ENCODE assay signal across 21 cellular contexts in genomic region chr1:67264152-67264551, GRCh38. TPM values are rescaled to one million over a fixed set of nuclear protein-coding genes. Genes with fewer than 3 reads are reported as not detected.
DNase-seq lines count a peak whose midpoint lies in the region; ATAC-seq and TF ChIP-seq lines count a peak whose summit lies in the region.
"Had no signal": no experiment of that assay in that cellular context is flagged by ENCODE, and none has a peak within 500 bp of the region (broad histone marks: within the 10 kb centered on the region; RNA-seq: fewer than 3 reads in every experiment).

No MANE protein-coding gene starts in this region.

- 0 out of 2 replicates have a peak overlapping the region, but pooled peaks have one; percentile 4 for H2AFZ ChIP-seq in Loucy (ENCODE audit: low read length)

- DNase-seq in activated naive CD4-positive, alpha-beta T cell treated with anti-CD3 and anti-CD28 coated beads, Interleukin-2, amount 10 ng/mL, durations not matched to agents 7 days and 5 days: no peak
- no peak for DNase-seq in activated naive CD4-positive, alpha-beta T cell treated with anti-CD3 and anti-CD28 coated beads, Interleukin-2, amount 50 U/mL, for 16 hours
- DNase-seq in effector memory CD8-positive, alpha-beta T cell: no peak
- DNase-seq in stimulated activated CD4-positive, alpha-beta T cell treated with anti-CD3 and anti-CD28 coated beads, Interleukin-2, amount 100 ng/mL, for 48 hours: no peak
- DNase-seq in heart left ventricle (no peak), NCI-H526 treated with DMSO at 0.1 percent for 48 hours (lab: John Stamatoyannopoulos, UW) (no peak)
- DNase-seq: DND-41, GOT3, NCI-H1694, NCI-H2081 treated with DMSO at 0.1 percent for 48 hours, NCI-H446 treated with DMSO at 0.1 percent for 48 hours, NCI-H748 treated with DMSO at 0.1 percent for 48 hours, OCI-M1, SW 1271 had no signal

- H3K4me3 ChIP-seq in Loucy (ENCODE audit: low read length, poor library complexity, severe bottlenecking) (peak overlapping the region; percentile 70), heart left ventricle (no peak overlapping the region)
- H3K4me3 ChIP-seq: GM12878, SJSA1 had no signal

- peak overlapping the region; percentile 70 for H3K9ac ChIP-seq in Loucy (ENCODE audit: low read depth, low read length, poor library complexity, severe bottlenecking)

- no peak overlapping the region for H3K27ac ChIP-seq in heart left ventricle
- H3K27ac ChIP-seq: SJSA1 had no signal

- H3K9me2 ChIP-seq in Loucy (replicated peaks; ENCODE audit: low read depth, low read length): no peaks in the 10 kb centered on the region

- H3K36me3 ChIP-seq in Loucy (ENCODE audit: insufficient read depth, low read length) (no peaks in the 10 kb centered on the region), heart left ventricle (no peaks in the 10 kb centered on the region)
- H3K36me3 ChIP-seq: SJSA1 had no signal

- no peaks in the 10 kb centered on the region for H4K20me1 ChIP-seq in Loucy (ENCODE audit: insufficient read depth, low read length, poor library complexity, severe bottlenecking)

- peaks cover 11% of the 10 kb centered on the region; the same call in 1 of the 2 replicates for H3F3A ChIP-seq in Loucy (ENCODE audit: low read depth)

- H3K27ac Mint-ChIP-seq in activated naive CD4-positive, alpha-beta T cell treated with anti-CD3 and anti-CD28 coated beads, Interleukin-2, amount 10 ng/mL, durations not matched to agents 7 days and 5 days: peak overlapping the region; percentile 90
- peak overlapping the region; percentile 65 to 71 for H3K27ac Mint-ChIP-seq in effector memory CD8-positive, alpha-beta T cell

- CTCF ChIA-PET in activated naive CD4-positive, alpha-beta T cell treated with anti-CD3 and anti-CD28 coated beads, Interleukin-2, amount 10 ng/mL, durations not matched to agents 7 days and 5 days (lab: Charles Lee): no interaction called here

- H3K36me3 Mint-ChIP-seq in activated naive CD4-positive, alpha-beta T cell treated with anti-CD3 and anti-CD28 coated beads, Interleukin-2, amount 10 ng/mL, durations not matched to agents 7 days and 5 days: peaks cover 5% of the 10 kb centered on the region
- H3K36me3 Mint-ChIP-seq in effector memory CD8-positive, alpha-beta T cell (ENCODE audit: insufficient read depth): peaks cover 3% of the 10 kb centered on the region
- H3K36me3 Mint-ChIP-seq: CD4-positive, alpha-beta memory T cell had no signal

- H3K27me3 Mint-ChIP-seq in activated naive CD4-positive, alpha-beta T cell treated with anti-CD3 and anti-CD28 coated beads, Interleukin-2, amount 10 ng/mL, durations not matched to agents 7 days and 5 days: no peaks in the 10 kb centered on the region
- H3K27me3 Mint-ChIP-seq in effector memory CD8-positive, alpha-beta T cell: no peaks in the 10 kb centered on the region
- H3K27me3 Mint-ChIP-seq: CD4-positive, alpha-beta memory T cell had no signal

- H3K27me3 ChIP-seq in Loucy (ENCODE audit: insufficient read depth, low read length, poor library complexity, severe bottlenecking) (no peaks in the 10 kb centered on the region), heart left ventricle (peaks cover 0 to 3% (median 0%) of the 10 kb centered on the region in 9 donors)
- H3K27me3 ChIP-seq: SJSA1 had no signal

- no peak overlapping the region for H3K4me3 Mint-ChIP-seq in activated naive CD4-positive, alpha-beta T cell treated with anti-CD3 and anti-CD28 coated beads, Interleukin-2, amount 10 ng/mL, durations not matched to agents 7 days and 5 days
- H3K4me3 Mint-ChIP-seq in effector memory CD8-positive, alpha-beta T cell: peak overlapping the region in 1 of 2 donors; percentile 58

- TF ChIP-seq CTCF in Loucy (conservative IDR thresholded peaks at IDR 0.05; ENCODE audit: low read length) (no peak), heart left ventricle (IDR thresholded peaks at IDR 0.05) (no peak)

- no peak for ATAC-seq in effector memory CD8-positive, alpha-beta T cell (replicated peaks)
- ATAC-seq in heart left ventricle: no peak
- ATAC-seq: GM12878, HCT116, Right ventricle myocardium inferior had no signal

- H3K9me3 ChIP-seq in Loucy (ENCODE audit: insufficient read depth, low read depth, low read length) (no peaks in the 10 kb centered on the region), heart left ventricle (no peaks in the 10 kb centered on the region)
- H3K9me3 ChIP-seq: SJSA1 had no signal

- peak overlapping the region; percentile 91 for H3K4me2 ChIP-seq in Loucy (ENCODE audit: low read depth, low read length, poor library complexity, severe bottlenecking)

- intact Hi-C loops in heart left ventricle (cut with DNase I): no loop called here

- TF ChIP-seq POLR2A in heart left ventricle (IDR thresholded peaks at IDR 0.05): no peak

- H3K4me1 Mint-ChIP-seq in activated naive CD4-positive, alpha-beta T cell treated with anti-CD3 and anti-CD28 coated beads, Interleukin-2, amount 10 ng/mL, durations not matched to agents 7 days and 5 days: peaks cover 44% of the 10 kb centered on the region
- peaks cover 15 to 19% of the 10 kb centered on the region in 2 donors for H3K4me1 Mint-ChIP-seq in effector memory CD8-positive, alpha-beta T cell (ENCODE audit: low read depth in 2 of 2)

- 0 out of 2 replicates have a peak, but pooled peaks cover 4% of the 10 kb centered on the region for H3K79me2 ChIP-seq in Loucy (ENCODE audit: insufficient read depth, low read length)

- H3K4me1 ChIP-seq in Loucy (ENCODE audit: insufficient read depth, low read length, poor library complexity, severe bottlenecking): peaks cover 73% of the 10 kb centered on the region
- H3K4me1 ChIP-seq in heart left ventricle: no peaks in the 10 kb centered on the region
- H3K4me1 ChIP-seq: SJSA1 had no signal

- H3K9me3 Mint-ChIP-seq in activated naive CD4-positive, alpha-beta T cell treated with anti-CD3 and anti-CD28 coated beads, Interleukin-2, amount 10 ng/mL, durations not matched to agents 7 days and 5 days: no peaks in the 10 kb centered on the region
- no peaks in the 10 kb centered on the region for H3K9me3 Mint-ChIP-seq in effector memory CD8-positive, alpha-beta T cell
- H3K9me3 Mint-ChIP-seq: CD4-positive, alpha-beta memory T cell had no signal

RNA-seq across cellular contexts. Expression of gene IL12RB2, which starts 43.5 kb away (rescaled TPM):
- 1 to 10 TPM in 2 of 9 donors, under 1 TPM in 5, not detected in 2; 0.25 to 1.9 (median 0.83) TPM for total RNA-seq in heart left ventricle
- polyA plus RNA-seq in heart left ventricle: under 1 TPM; 0.04 to 0.08 TPM
- total RNA-seq: SJSA1 had no signal
- polyA plus RNA-seq: BJ had no signal
